ENCODE assay signal across 8 cellular contexts in the genomic region with DNA sequence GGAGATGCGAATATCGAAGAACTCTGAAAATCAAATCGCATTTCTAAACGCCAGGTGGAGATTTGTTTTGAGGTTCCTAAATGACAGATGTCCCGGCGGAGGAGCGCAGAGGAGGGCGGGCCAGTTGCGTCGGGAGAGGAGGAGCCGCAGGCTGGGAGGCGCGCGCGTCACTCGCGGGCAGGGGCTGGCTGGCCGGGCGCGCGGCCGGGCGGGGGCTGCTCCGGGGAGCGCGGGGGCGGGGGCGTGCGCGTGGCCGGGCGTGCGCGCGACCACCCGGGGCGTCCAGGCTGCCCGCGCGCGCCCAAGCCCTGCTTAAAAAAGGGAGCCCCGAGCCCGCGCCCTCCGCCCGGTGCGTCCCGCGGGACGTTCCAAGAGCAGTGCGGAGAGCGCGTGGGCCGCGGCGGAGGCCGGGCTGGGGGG. TPM values are rescaled to one million over a fixed set of nuclear protein-coding genes. Genes with fewer than 3 reads are reported as not detected.
DNase-seq lines count a peak whose midpoint lies in the region; ATAC-seq and TF ChIP-seq lines count a peak whose summit lies in the region.

No MANE protein-coding gene starts in this region.

- peak overlapping the region; percentile 60 for H2AFZ ChIP-seq in neural cell (ENCODE audit: low read depth, low read length)

- H3K4me2 ChIP-seq in neural cell (ENCODE audit: low read length): peak overlapping the region; percentile 80

- H3F3A ChIP-seq in neural cell (ENCODE audit: insufficient read depth, low read length, poor library complexity, severe bottlenecking): no peaks in the 10 kb centered on the region

- no peaks in the 10 kb centered on the region for H3K79me2 ChIP-seq in neural cell (replicated peaks; ENCODE audit: insufficient read depth, low read length)

- no peaks in the 10 kb centered on the region for H3K27me3 ChIP-seq in neural cell (ENCODE audit: insufficient read depth, low read depth, low read length)
- no peaks in the 10 kb centered on the region for H3K27me3 ChIP-seq in stomach smooth muscle (ENCODE audit: control insufficient read depth in 1 of 2, insufficient read depth in 2 of 2, low read length in 2 of 2)

- no peaks in the 10 kb centered on the region for H3K9me2 ChIP-seq in neural cell (ENCODE audit: insufficient read depth, low read length)

- peaks cover 33% of the 10 kb centered on the region for H3K4me1 ChIP-seq in stomach smooth muscle (ENCODE audit: control insufficient read depth, insufficient read depth, low read length)

- H3K27ac ChIP-seq in neural cell (ENCODE audit: low read length) (peak overlapping the region; percentile 64), stomach smooth muscle (ENCODE audit: low read length) (peak overlapping the region; percentile 95)

- H3K9me3 ChIP-seq in neural cell (ENCODE audit: low read length) (no peaks in the 10 kb centered on the region), stomach smooth muscle (ENCODE audit: control insufficient read depth in 2 of 2, low read length in 2 of 2) (no peaks in the 10 kb centered on the region)

- H3K9ac ChIP-seq in neural cell (ENCODE audit: low read length) (peak overlapping the region; percentile 72), stomach smooth muscle (ENCODE audit: low read length in 2 of 2) (peak overlapping the region; percentile 80 to 93)

- H3K4me3 ChIP-seq in neural cell (ENCODE audit: low read length): peak overlapping the region; percentile 79
- H3K4me3 ChIP-seq in stomach smooth muscle (ENCODE audit: low read length in 2 of 2): peak overlapping the region; percentile 80 to 82

- TF ChIP-seq EP300 in neural cell (conservative IDR thresholded peaks at IDR 0.05; ENCODE audit: poor library complexity, severe bottlenecking): no peak

- TF ChIP-seq RAD21 in neural cell (conservative IDR thresholded peaks at IDR 0.05): no peak

- ATAC-seq in GM21737 (IDR thresholded peaks at IDR 0.05; ENCODE audit: unreplicated experiment): peak; percentile 78

- no peaks in the 10 kb centered on the region for H4K20me1 ChIP-seq in neural cell (ENCODE audit: insufficient read depth)

- no peaks in the 10 kb centered on the region for H3K36me3 ChIP-seq in neural cell (ENCODE audit: insufficient read depth, low read length)
- H3K36me3 ChIP-seq in stomach smooth muscle (ENCODE audit: control insufficient read depth in 2 of 2, insufficient read depth in 2 of 2, low read length in 2 of 2): no peaks in the 10 kb centered on the region

- DNase-seq in DMS79 (lab: John Stamatoyannopoulos, UW): peak; percentile 80
- peak; percentile 75 to 83 for DNase-seq in Kasumi-1 (lab: John Stamatoyannopoulos, UW)
- DNase-seq in SHP77 (lab: John Stamatoyannopoulos, UW): peak; percentile 87 to 91
- DNase-seq in activated effector memory CD4-positive, alpha-beta T cell treated with anti-CD3 and anti-CD28 coated beads, Interleukin-2, amount 50 U/mL, for 16 hours: peak; percentile 90
- peak; percentile 42 for DNase-seq in fibroblast of the conjunctiva (ENCODE audit: low read depth)

- no peak for TF ChIP-seq CTCF in neural cell (IDR thresholded peaks at IDR 0.05; ENCODE audit: poor library complexity, severe bottlenecking)

TF ChIP-seq in neural cell, 6 proteins besides CTCF, POLR2A, EP300 and RAD21:
- TF ChIP-seq EZH2 (IDR thresholded peaks at IDR 0.05; ENCODE audit: borderline replicate concordance, insufficient read depth, low read length, poor library complexity, severe bottlenecking) (no peak), TAF1 (IDR thresholded peaks at IDR 0.05; ENCODE audit: low read depth) (peak; percentile 26), MXI1 (conservative IDR thresholded peaks at IDR 0.05; ENCODE audit: poor library complexity, severe bottlenecking) (peak; percentile 23), POLR2AphosphoS5 (IDR thresholded peaks at IDR 0.05) (peak; percentile 52), SMC3 (conservative IDR thresholded peaks at IDR 0.05; ENCODE audit: poor library complexity) (no peak)
- TF ChIP-seq, protein P1, sequence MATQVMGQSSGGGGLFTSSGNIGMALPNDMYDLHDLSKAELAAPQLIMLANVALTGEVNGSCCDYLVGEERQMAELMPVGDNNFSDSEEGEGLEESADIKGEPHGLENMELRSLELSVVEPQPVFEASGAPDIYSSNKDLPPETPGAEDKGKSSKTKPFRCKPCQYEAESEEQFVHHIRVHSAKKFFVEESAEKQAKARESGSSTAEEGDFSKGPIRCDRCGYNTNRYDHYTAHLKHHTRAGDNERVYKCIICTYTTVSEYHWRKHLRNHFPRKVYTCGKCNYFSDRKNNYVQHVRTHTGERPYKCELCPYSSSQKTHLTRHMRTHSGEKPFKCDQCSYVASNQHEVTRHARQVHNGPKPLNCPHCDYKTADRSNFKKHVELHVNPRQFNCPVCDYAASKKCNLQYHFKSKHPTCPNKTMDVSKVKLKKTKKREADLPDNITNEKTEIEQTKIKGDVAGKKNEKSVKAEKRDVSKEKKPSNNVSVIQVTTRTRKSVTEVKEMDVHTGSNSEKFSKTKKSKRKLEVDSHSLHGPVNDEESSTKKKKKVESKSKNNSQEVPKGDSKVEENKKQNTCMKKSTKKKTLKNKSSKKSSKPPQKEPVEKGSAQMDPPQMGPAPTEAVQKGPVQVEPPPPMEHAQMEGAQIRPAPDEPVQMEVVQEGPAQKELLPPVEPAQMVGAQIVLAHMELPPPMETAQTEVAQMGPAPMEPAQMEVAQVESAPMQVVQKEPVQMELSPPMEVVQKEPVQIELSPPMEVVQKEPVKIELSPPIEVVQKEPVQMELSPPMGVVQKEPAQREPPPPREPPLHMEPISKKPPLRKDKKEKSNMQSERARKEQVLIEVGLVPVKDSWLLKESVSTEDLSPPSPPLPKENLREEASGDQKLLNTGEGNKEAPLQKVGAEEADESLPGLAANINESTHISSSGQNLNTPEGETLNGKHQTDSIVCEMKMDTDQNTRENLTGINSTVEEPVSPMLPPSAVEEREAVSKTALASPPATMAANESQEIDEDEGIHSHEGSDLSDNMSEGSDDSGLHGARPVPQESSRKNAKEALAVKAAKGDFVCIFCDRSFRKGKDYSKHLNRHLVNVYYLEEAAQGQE (IDR thresholded peaks at IDR 0.05; ENCODE audit: borderline replicate concordance): peak; percentile 15

RNA-seq across cellular contexts. Expression of a gene that starts 47.3 kb away (rescaled TPM):
- polyA plus RNA-seq in neural cell: 2,069 and 2,124 TPM in 2 replicates
- polyA minus RNA-seq in neural cell: 654 and 729 TPM in 2 replicates

Comparison
In these comparisons a context has a peak if more than half of its experiments do, and no peak if none do; other contexts are left out.
1. Peak in every context shown above with its lines: DNase-seq, ATAC-seq, H3K4me3 ChIP-seq and H3K27ac ChIP-seq.